ENCODE assay signal across 1 cellular context in genomic region chr9:27109621-27110020, GRCh38.
TF ChIP-seq lines count a peak whose summit lies in the region.

No MANE protein-coding gene starts in this region.

TF ChIP-seq in H1, 55 proteins besides CTCF, POLR2A, EP300 and RAD21:
- TF ChIP-seq CHD7 (IDR thresholded peaks at IDR 0.05; ENCODE audit: insufficient replicate concordance, low read length) (no peak), TAF1 (IDR thresholded peaks at IDR 0.05; ENCODE audit: low read depth, low read length) (peak; percentile 8; the same call in 1 of the 2 replicates)
